Comparison of ENCODE assay signal across 10 cellular contexts in genomic region chr14:94009767-94010166, GRCh38. TPM values are rescaled to one million over a fixed set of nuclear protein-coding genes. Genes with fewer than 3 reads are reported as not detected.
DNase-seq lines count a peak whose midpoint lies in the region; ATAC-seq, FAIRE-seq and TF ChIP-seq lines count a peak whose summit lies in the region.
"Had no signal": no experiment of that assay in that cellular context is flagged by ENCODE, and none has a peak within 500 bp of the region (broad histone marks: within the 10 kb centered on the region; RNA-seq: fewer than 3 reads in every experiment).

No MANE protein-coding gene starts in this region.

- POLR2A ChIA-PET in HepG2 (lab: Yijun Ruan, JAX): no interaction called here

- no peaks in the 10 kb centered on the region for H3K4me1 ChIP-seq in kidney (ENCODE audit: control insufficient read depth in 1 of 2, insufficient read depth in 1 of 2, low read depth in 1 of 2, low read length in 2 of 2)
- peaks cover 32% of the 10 kb centered on the region for H3K4me1 ChIP-seq in HepG2 (ENCODE audit: insufficient read depth, low read length)

- no TSS peak for BruUV-seq in HepG2 (replicated peaks; lab: Mats Ljungman, UMichigan)

- H3K36me3 ChIP-seq in kidney (ENCODE audit: control insufficient read depth in 1 of 2, insufficient read depth in 2 of 2, low read length in 2 of 2) (no peaks in the 10 kb centered on the region), HepG2 (replicated peaks in 1 of 2; ENCODE audit: control insufficient read depth in 1 of 2, insufficient read depth in 2 of 2, low read length in 2 of 2) (no peaks in the 10 kb centered on the region)
- H3K36me3 ChIP-seq: heart right ventricle had no signal

- no peak overlapping the region for H3K4me2 ChIP-seq in HepG2 (ENCODE audit: low read depth, low read length)

- no peaks in the 10 kb centered on the region; a peak in 2 of 5 replicates for H3K27me3 ChIP-seq in HepG2 (ENCODE audit: control insufficient read depth in 1 of 2, insufficient read depth in 2 of 2, low read length in 2 of 2)

- CTCF ChIA-PET in HepG2 (lab: Yijun Ruan, JAX; ENCODE audit: low intra/inter-chr PET ratio, low total read pairs): no interaction called here

- H3K9me3 ChIP-seq in kidney (ENCODE audit: control insufficient read depth in 1 of 2, low read length in 2 of 2) (no peaks in the 10 kb centered on the region), HepG2 (ENCODE audit: low read length) (no peaks in the 10 kb centered on the region)
- H3K9me3 ChIP-seq: heart right ventricle had no signal

- TF ChIP-seq CTCF in kidney (IDR thresholded peaks at IDR 0.05; ENCODE audit: borderline replicate concordance, extremely low read depth, insufficient read depth) (no peak), HepG2 (CRISPR knock-in tag; IDR thresholded peaks at IDR 0.05) (no peak)

- H3K27ac ChIP-seq in kidney (ENCODE audit: low read depth in 2 of 2, low read length in 2 of 2) (no peak overlapping the region), HepG2 (ENCODE audit: extremely low read length, insufficient read depth, low read length) (no peak overlapping the region)
- H3K27ac ChIP-seq: heart right ventricle had no signal

- H3K9ac ChIP-seq in kidney (ENCODE audit: low read length in 2 of 2) (no peak overlapping the region), HepG2 (ENCODE audit: insufficient read depth, low read depth, low read length) (no peak overlapping the region)

- 9% methylated on average over 4 of the region's 4 CpGs for WGBS in HepG2 (ENCODE audit: low lambda C conversion rate)

- DNase-seq in GM12892 (ENCODE audit: insufficient read length): no peak
- peak; percentile 25 for DNase-seq in RCC 7860 (ENCODE audit: low spot score)
- DNase-seq in kidney: peak; percentile 19
- DNase-seq in HepG2 (ENCODE audit: low spot score): no peak
- no peak for DNase-seq in retina
- DNase-seq: activated CD8-positive, alpha-beta memory T cell treated with anti-CD3 and anti-CD28 coated beads, Interleukin-2, amount 50 U/mL, for 4 hours; heart right ventricle; NCI-H2227 treated with DMSO at 0.1 percent for 48 hours had no signal

- TF ChIP-seq POLR2A in GM12892 (IDR thresholded peaks at IDR 0.05; ENCODE audit: low read depth, low read length) (no peak), HepG2 (IDR thresholded peaks at IDR 0.05; ENCODE audit: insufficient read depth in 1 of 2, low read depth in 2 of 2, low read length in 2 of 2) (no peak)

- in situ Hi-C loops in HepG2 (cut with HindIII; ENCODE audit: extremely low pct_ligation_motif_present, low pct_unique_long_range_greater_than_20kb): no loop called here

- FAIRE-seq in GM12892 (lab: Jason Lieb, UNC): peak; percentile 24
- peak; percentile 23 for FAIRE-seq in RCC 7860 (lab: Jason Lieb, UNC)
- FAIRE-seq in kidney (lab: Jason Lieb, UNC): no peak
- FAIRE-seq in HepG2 (lab: Jason Lieb, UNC): no peak

- no peaks in the 10 kb centered on the region for H3K79me2 ChIP-seq in HepG2 (ENCODE audit: insufficient read depth, low read length)

- peak; percentile 78 for ATAC-seq in GM21786 (IDR thresholded peaks at IDR 0.05; ENCODE audit: unreplicated experiment)
- ATAC-seq in HepG2: no peak
- ATAC-seq in GM19467 (IDR thresholded peaks at IDR 0.05; ENCODE audit: unreplicated experiment): no peak

- no peak for TF ChIP-seq RAD21 in HepG2 (CRISPR knock-in tag; IDR thresholded peaks at IDR 0.05)

- no peak for TF ChIP-seq EP300 in HepG2 (IDR thresholded peaks at IDR 0.05; ENCODE audit: low read depth in 2 of 2, low read length in 2 of 2)
- TF ChIP-seq EP300 in HepG2 (CRISPR knock-in tag; IDR thresholded peaks at IDR 0.05; ENCODE audit: borderline replicate concordance): no peak

- intact Hi-C loops in kidney (cut with DNase I) (no loop called here), HepG2 (cut with micrococcal nuclease; ENCODE audit: unreplicated experiment) (no loop called here)

- H3K4me3 ChIP-seq in kidney (ENCODE audit: low read length in 2 of 2) (no peak overlapping the region), HepG2 (replicated peaks in 1 of 3; ENCODE audit: insufficient read depth in 1 of 3, low read depth in 2 of 3, low read length in 3 of 3) (no peak overlapping the region)
- H3K4me3 ChIP-seq: heart right ventricle had no signal

- H2AFZ ChIP-seq in HepG2 (ENCODE audit: low read length): no peak overlapping the region

- H4K20me1 ChIP-seq in HepG2 (ENCODE audit: insufficient read depth, low read length): no peaks in the 10 kb centered on the region

RNA-seq across cellular contexts. Expression of gene CCDC197, which starts 12.7 kb away (rescaled TPM):
- not detected for polyA plus RNA-seq in GM12892 (2012; ENCODE audit: missing spikeins)
- total RNA-seq in kidney (not detected), HepG2 (2016; rRNA removed; fragmentation: Illumina TruSeq; extraction: Trizol) (0.11 TPM in 1 of 2 replicates, not detected in the other)
- polyA plus RNA-seq in kidney (ENCODE audit: insufficient read depth, low read depth, low replicate concordance) (not detected), HepG2 (2011; rRNA removed) (0.13 TPM in 1 of 2 replicates, not detected in the other)
- not detected in 2 replicates for total RNA-seq in HepG2 (2016; cell fraction: cytosol; rRNA removed; fragmentation: Illumina TruSeq; extraction: Trizol; ENCODE audit: low read depth)
- total RNA-seq in HepG2 (2016; cell fraction: insoluble cytoplasmic fraction; rRNA removed; fragmentation: Illumina TruSeq; extraction: Trizol): not detected in 2 replicates
- not detected in 2 replicates for total RNA-seq in HepG2 (2016; cell fraction: membrane; rRNA removed; fragmentation: Illumina TruSeq; extraction: Trizol)
- not detected in 2 replicates for total RNA-seq in HepG2 (2016; cell fraction: nucleus; rRNA removed; fragmentation: Illumina TruSeq; extraction: Trizol)
- not detected in 2 replicates for polyA plus RNA-seq in HepG2 (2011; cell fraction: cytosol; rRNA removed)
- 0.17 TPM in 1 of 2 replicates, not detected in the other for polyA plus RNA-seq in HepG2 (2011; cell fraction: nucleus; rRNA removed)
- 0.11 TPM in 1 of 2 replicates, not detected in the other for polyA plus RNA-seq in HepG2 (2012)
- polyA plus RNA-seq in HepG2 (2016; cell fraction: cytosol; fragmentation: Illumina TruSeq; extraction: Trizol; ENCODE audit: low read depth): not detected in 2 replicates
- polyA plus RNA-seq in HepG2 (2016; cell fraction: insoluble cytoplasmic fraction; fragmentation: Illumina TruSeq; extraction: Trizol; ENCODE audit: low read depth): not detected in 2 replicates
- polyA plus RNA-seq in HepG2 (2016; cell fraction: membrane; fragmentation: Illumina TruSeq; extraction: Trizol; ENCODE audit: low read depth): 0.16 TPM in 1 of 2 replicates, not detected in the other
- polyA plus RNA-seq in HepG2 (2016; cell fraction: nucleus; fragmentation: Illumina TruSeq; extraction: Trizol; ENCODE audit: insufficient read depth, low read depth): 0.33 TPM in 1 of 2 replicates, not detected in the other
- polyA minus RNA-seq in HepG2 (2011; rRNA and poly(A)+ RNA removed; ENCODE audit: low replicate concordance): 0.20 TPM in 1 of 2 replicates, not detected in the other
- not detected in 2 replicates for polyA minus RNA-seq in HepG2 (2011; cell fraction: cytosol; rRNA and poly(A)+ RNA removed)
- not detected in 2 replicates for polyA minus RNA-seq in HepG2 (2011; cell fraction: nucleus; rRNA and poly(A)+ RNA removed)

RNA-seq across cellular contexts. Expression of gene OTUB2, which starts 16.4 kb away (rescaled TPM):
- 0.57 TPM for polyA plus RNA-seq in GM12892 (2012; ENCODE audit: missing spikeins)
- total RNA-seq in kidney: 1.1 TPM
- polyA plus RNA-seq in kidney (ENCODE audit: insufficient read depth, low read depth, low replicate concordance): 1.6 TPM
- total RNA-seq in HepG2 (2016; rRNA removed; fragmentation: Illumina TruSeq; extraction: Trizol): 2.2 and 2.4 TPM in 2 replicates
- total RNA-seq in HepG2 (2016; cell fraction: cytosol; rRNA removed; fragmentation: Illumina TruSeq; extraction: Trizol; ENCODE audit: low read depth): 0.30 and 0.44 TPM in 2 replicates
- 1.8 and 1.9 TPM in 2 replicates for total RNA-seq in HepG2 (2016; cell fraction: insoluble cytoplasmic fraction; rRNA removed; fragmentation: Illumina TruSeq; extraction: Trizol)
- 1.2 and 1.4 TPM in 2 replicates for total RNA-seq in HepG2 (2016; cell fraction: membrane; rRNA removed; fragmentation: Illumina TruSeq; extraction: Trizol)
- 2.6 and 3.1 TPM in 2 replicates for total RNA-seq in HepG2 (2016; cell fraction: nucleus; rRNA removed; fragmentation: Illumina TruSeq; extraction: Trizol)
- polyA plus RNA-seq in HepG2 (2011; rRNA removed): 2.4 and 3.0 TPM in 2 replicates
- polyA plus RNA-seq in HepG2 (2011; cell fraction: cytosol; rRNA removed): 2.3 and 2.6 TPM in 2 replicates
- polyA plus RNA-seq in HepG2 (2011; cell fraction: nucleus; rRNA removed): 3.9 and 4.1 TPM in 2 replicates
- 1.4 and 1.9 TPM in 2 replicates for polyA plus RNA-seq in HepG2 (2012)
- polyA plus RNA-seq in HepG2 (2016; cell fraction: cytosol; fragmentation: Illumina TruSeq; extraction: Trizol; ENCODE audit: low read depth): 0.21 and 0.70 TPM in 2 replicates
- 2.0 and 2.3 TPM in 2 replicates for polyA plus RNA-seq in HepG2 (2016; cell fraction: insoluble cytoplasmic fraction; fragmentation: Illumina TruSeq; extraction: Trizol; ENCODE audit: low read depth)
- polyA plus RNA-seq in HepG2 (2016; cell fraction: membrane; fragmentation: Illumina TruSeq; extraction: Trizol; ENCODE audit: low read depth): 0.58 and 1.0 TPM in 2 replicates
- 2.1 and 2.3 TPM in 2 replicates for polyA plus RNA-seq in HepG2 (2016; cell fraction: nucleus; fragmentation: Illumina TruSeq; extraction: Trizol; ENCODE audit: insufficient read depth, low read depth)
- 0.49 and 8.2 TPM in 2 replicates for polyA minus RNA-seq in HepG2 (2011; rRNA and poly(A)+ RNA removed; ENCODE audit: low replicate concordance)
- polyA minus RNA-seq in HepG2 (2011; cell fraction: cytosol; rRNA and poly(A)+ RNA removed): 3.3 and 4.7 TPM in 2 replicates
- polyA minus RNA-seq in HepG2 (2011; cell fraction: nucleus; rRNA and poly(A)+ RNA removed): 10.0 and 11.3 TPM in 2 replicates

RNA-seq across cellular contexts. Expression of gene ASB2, which starts 33.4 kb away (rescaled TPM):
- 25.2 TPM for polyA plus RNA-seq in GM12892 (2012; ENCODE audit: missing spikeins)
- total RNA-seq in kidney: 3.7 TPM
- polyA plus RNA-seq in kidney (ENCODE audit: insufficient read depth, low read depth, low replicate concordance): 0.97 TPM
- total RNA-seq in HepG2 (2016; rRNA removed; fragmentation: Illumina TruSeq; extraction: Trizol): 0.46 and 0.82 TPM in 2 replicates
- total RNA-seq in HepG2 (2016; cell fraction: cytosol; rRNA removed; fragmentation: Illumina TruSeq; extraction: Trizol; ENCODE audit: low read depth): 0.26 and 0.40 TPM in 2 replicates
- 0.62 and 0.93 TPM in 2 replicates for total RNA-seq in HepG2 (2016; cell fraction: insoluble cytoplasmic fraction; rRNA removed; fragmentation: Illumina TruSeq; extraction: Trizol)
- 0.37 and 0.83 TPM in 2 replicates for total RNA-seq in HepG2 (2016; cell fraction: membrane; rRNA removed; fragmentation: Illumina TruSeq; extraction: Trizol)
- total RNA-seq in HepG2 (2016; cell fraction: nucleus; rRNA removed; fragmentation: Illumina TruSeq; extraction: Trizol): 1.1 and 1.3 TPM in 2 replicates
- polyA plus RNA-seq in HepG2 (2011; rRNA removed): 4.1 and 4.5 TPM in 2 replicates
- polyA plus RNA-seq in HepG2 (2011; cell fraction: cytosol; rRNA removed): 4.5 and 6.1 TPM in 2 replicates
- polyA plus RNA-seq in HepG2 (2011; cell fraction: nucleus; rRNA removed): 9.6 and 13.9 TPM in 2 replicates
- polyA plus RNA-seq in HepG2 (2012): 0.48 and 0.80 TPM in 2 replicates
- polyA plus RNA-seq in HepG2 (2016; cell fraction: cytosol; fragmentation: Illumina TruSeq; extraction: Trizol; ENCODE audit: low read depth): 0.21 and 0.37 TPM in 2 replicates
- 0.58 and 0.71 TPM in 2 replicates for polyA plus RNA-seq in HepG2 (2016; cell fraction: insoluble cytoplasmic fraction; fragmentation: Illumina TruSeq; extraction: Trizol; ENCODE audit: low read depth)
- polyA plus RNA-seq in HepG2 (2016; cell fraction: membrane; fragmentation: Illumina TruSeq; extraction: Trizol; ENCODE audit: low read depth): 0.35 and 0.43 TPM in 2 replicates
- 1.0 and 1.6 TPM in 2 replicates for polyA plus RNA-seq in HepG2 (2016; cell fraction: nucleus; fragmentation: Illumina TruSeq; extraction: Trizol; ENCODE audit: insufficient read depth, low read depth)
- polyA minus RNA-seq in HepG2 (2011; rRNA and poly(A)+ RNA removed; ENCODE audit: low replicate concordance): 14.4 TPM in 1 of 2 replicates, not detected in the other
- polyA minus RNA-seq in HepG2 (2011; cell fraction: cytosol; rRNA and poly(A)+ RNA removed): 3.1 and 3.4 TPM in 2 replicates
- polyA minus RNA-seq in HepG2 (2011; cell fraction: nucleus; rRNA and poly(A)+ RNA removed): 3.7 and 6.6 TPM in 2 replicates

Comparison
In these comparisons a context has a peak if more than half of its experiments do, and no peak if none do; other contexts are left out.
1. DNase-seq: peak in RCC 7860 (single experiment) and kidney (single experiment); none in GM12892 (single experiment), HepG2 (single experiment) and retina (single experiment).